ENCODE assay signal across 18 cellular contexts in genomic region chr3:48141225-48142137, GRCh38.
"Had no signal": no experiment of that assay in that cellular context is flagged by ENCODE, and none has a peak within 500 bp of the region (broad histone marks: within the 10 kb centered on the region; RNA-seq: fewer than 3 reads in every experiment).

No MANE protein-coding gene starts in this region.

- H3K36me3 ChIP-seq: esophagus muscularis mucosa, pancreas had no signal

- H3K27me3 Mint-ChIP-seq: activated CD8-positive, alpha-beta memory T cell treated with anti-CD3 and anti-CD28 coated beads, Interleukin-2, amount 10 ng/mL, durations not matched to agents 7 days and 5 days; activated T-cell treated with anti-CD3 and anti-CD28 coated beads, Interleukin-2, amount 50 U/mL, for 24 hours had no signal

- H3K27ac Mint-ChIP-seq: activated CD8-positive, alpha-beta memory T cell treated with anti-CD3 and anti-CD28 coated beads, Interleukin-2, amount 10 ng/mL, durations not matched to agents 7 days and 5 days; activated naive CD4-positive, alpha-beta T cell treated with anti-CD3 and anti-CD28 coated beads, Interleukin-2, amount 50 U/mL, for 72 hours; activated T-cell treated with anti-CD3 and anti-CD28 coated beads, Interleukin-2, amount 50 U/mL, for 24 hours had no signal

- H3K4me1 ChIP-seq: pancreas had no signal

- H3K27ac ChIP-seq: body of pancreas, esophagus muscularis mucosa, pancreas had no signal

- ATAC-seq: activated CD4-positive, CD25-positive, alpha-beta regulatory T cell treated with anti-CD3 and anti-CD28 coated beads, Interleukin-2, amount 50 U/mL, for 24 hours; activated CD8-positive, alpha-beta memory T cell treated with anti-CD3 and anti-CD28 coated beads, Interleukin-2, amount 10 ng/mL, durations not matched to agents 7 days and 5 days; activated naive CD4-positive, alpha-beta T cell treated with anti-CD3 and anti-CD28 coated beads, Interleukin-2, amount 50 U/mL, for 72 hours; left lobe of liver had no signal

- H3K4me3 Mint-ChIP-seq: activated CD8-positive, alpha-beta memory T cell treated with anti-CD3 and anti-CD28 coated beads, Interleukin-2, amount 10 ng/mL, durations not matched to agents 7 days and 5 days; activated T-cell treated with anti-CD3 and anti-CD28 coated beads, Interleukin-2, amount 50 U/mL, for 24 hours had no signal

- DNase-seq: activated CD4-positive, alpha-beta T cell treated with anti-CD3 and anti-CD28 coated beads, Interleukin-2, amount 50 U/mL, for 4 hours; activated CD8-positive, alpha-beta memory T cell treated with anti-CD3 and anti-CD28 coated beads, Interleukin-2, amount 10 ng/mL, durations not matched to agents 7 days and 5 days; activated effector memory CD4-positive, alpha-beta T cell treated with anti-CD3 and anti-CD28 coated beads, Interleukin-2, amount 50 U/mL, for 16 hours; activated T-cell treated with anti-CD3 and anti-CD28 coated beads, Interleukin-2, amount 50 U/mL, for 24 hours; amniotic stem cell; cerebellar nuclear complex; dermis blood vessel endothelial cell; foreskin melanocyte; head of caudate nucleus; mesendoderm; substantia nigra; trophoblast cell had no signal

- H3K9me3 ChIP-seq: body of pancreas, esophagus muscularis mucosa, pancreas had no signal

- H3K27me3 ChIP-seq: body of pancreas, esophagus muscularis mucosa, pancreas had no signal

- H3K4me3 ChIP-seq: body of pancreas, esophagus muscularis mucosa, pancreas had no signal

- H3K9me3 Mint-ChIP-seq: activated naive CD4-positive, alpha-beta T cell treated with anti-CD3 and anti-CD28 coated beads, Interleukin-2, amount 50 U/mL, for 72 hours; activated T-cell treated with anti-CD3 and anti-CD28 coated beads, Interleukin-2, amount 50 U/mL, for 24 hours had no signal

- H3K36me3 Mint-ChIP-seq: activated CD8-positive, alpha-beta memory T cell treated with anti-CD3 and anti-CD28 coated beads, Interleukin-2, amount 10 ng/mL, durations not matched to agents 7 days and 5 days; activated naive CD4-positive, alpha-beta T cell treated with anti-CD3 and anti-CD28 coated beads, Interleukin-2, amount 50 U/mL, for 72 hours had no signal
